1 cellular context compared by ENCODE assay signal in genomic region chr1:9293512-9294439, GRCh38.
TF ChIP-seq lines count a peak whose summit lies in the region.

No MANE protein-coding gene starts in this region.

TF ChIP-seq in K562, 482 proteins besides CTCF, POLR2A, EP300 and RAD21 (continued from another document and continues in another):
- TF ChIP-seq THRB (CRISPR knock-in tag; conservative IDR thresholded peaks at IDR 0.05) (0 out of 2 replicates have a peak, but pooled peaks have one; percentile 4), FOSL1 (tag; conservative IDR thresholded peaks at IDR 0.05) (no peak), ZNF253 (CRISPR knock-in tag; conservative IDR thresholded peaks at IDR 0.05) (no peak), UBTF (IDR thresholded peaks at IDR 0.05; ENCODE audit: borderline replicate concordance in 1 of 2, low read depth in 2 of 2, low read length in 2 of 2) (peak in 1 of 2 experiments; percentile 25; a peak in 1 of 4 replicates), ZNF354B (CRISPR knock-in tag; IDR thresholded peaks at IDR 0.05) (no peak), KLF16 (IDR thresholded peaks at IDR 0.05) (no peak), ZNF280B (CRISPR knock-in tag; IDR thresholded peaks at IDR 0.05) (no peak), ZBTB1 (CRISPR knock-in tag; IDR thresholded peaks at IDR 0.05; ENCODE audit: borderline replicate concordance, low read depth) (no peak), HDGF (IDR thresholded peaks at IDR 0.05) (0 out of 2 replicates have a peak, but pooled peaks have one; percentile 37), MAFF (IDR thresholded peaks at IDR 0.05; ENCODE audit: low read length) (no peak), ZNF436 (CRISPR knock-in tag; IDR thresholded peaks at IDR 0.05) (peak; percentile 57; the same call in 1 of the 2 replicates), ZNF324 (CRISPR knock-in tag; IDR thresholded peaks at IDR 0.05) (no peak), TFE3 (CRISPR knock-in tag; IDR thresholded peaks at IDR 0.05) (no peak), HCFC1 (IDR thresholded peaks at IDR 0.05; ENCODE audit: low read depth, low read length) (no peak), TRIM24 (IDR thresholded peaks at IDR 0.05) (peak; percentile 55 to 69), FOS (IDR thresholded peaks at IDR 0.05; ENCODE audit: extremely low read depth, insufficient read length) (no peak), CSDE1 (IDR thresholded peaks at IDR 0.05) (peak in 1 of 2 experiments; percentile 69; a peak in 1 of 4 replicates), ZEB2 (IDR thresholded peaks at IDR 0.05) (no peak), XRCC5 (IDR thresholded peaks at IDR 0.05; ENCODE audit: low read depth, low read length) (no peak), KLF1 (tag; IDR thresholded peaks at IDR 0.05) (peak; percentile 15; the same call in 1 of the 2 replicates), ZBTB26 (CRISPR knock-in tag; IDR thresholded peaks at IDR 0.05) (0 out of 2 replicates have a peak, but pooled peaks have one; percentile 4), USF2 (CRISPR knock-in tag; IDR thresholded peaks at IDR 0.05) (no peak), MBD2 (IDR thresholded peaks at IDR 0.05; ENCODE audit: borderline replicate concordance, low read depth) (no peak), HDAC2 (IDR thresholded peaks at IDR 0.05) (no peak), ARHGAP35 (IDR thresholded peaks at IDR 0.05; ENCODE audit: partially characterized antibody) (peak; percentile 86), GTF2E2 (tag; IDR thresholded peaks at IDR 0.05) (no peak), MCM7 (IDR thresholded peaks at IDR 0.05) (peak; percentile 14 to 48; a peak in 2 of 4 replicates), ZNF316 (IDR thresholded peaks at IDR 0.05) (peak; percentile 12; the same call in 1 of the 2 replicates), BCOR (IDR thresholded peaks at IDR 0.05) (peak; percentile 67; the same call in 1 of the 2 replicates), TRIM25 (IDR thresholded peaks at IDR 0.05; ENCODE audit: borderline replicate concordance) (peak; percentile 66; the same call in 1 of the 2 replicates), ZNF23 (CRISPR knock-in tag; IDR thresholded peaks at IDR 0.05) (no peak), PBX2 (CRISPR knock-in tag; IDR thresholded peaks at IDR 0.05; ENCODE audit: low read depth) (no peak), PBX2 (tag; conservative IDR thresholded peaks at IDR 0.05; ENCODE audit: low read depth) (no peak), MLLT1 (IDR thresholded peaks at IDR 0.05) (peak in 1 of 2 experiments; percentile 53; a peak in 2 of 4 replicates), ATF3 (IDR thresholded peaks at IDR 0.05) (no peak), ATF3 (CRISPR knock-in tag; conservative IDR thresholded peaks at IDR 0.05) (no peak), HMGN3 (IDR thresholded peaks at IDR 0.05; ENCODE audit: borderline replicate concordance, extremely low read depth, insufficient read length, low read depth, low read length) (no peak), HOXB6 (CRISPR knock-in tag; IDR thresholded peaks at IDR 0.05; ENCODE audit: borderline replicate concordance) (no peak), ZBTB11 (CRISPR knock-in tag; IDR thresholded peaks at IDR 0.05) (no peak), YBX1 (IDR thresholded peaks at IDR 0.05) (no peak), ZNF165 (CRISPR knock-in tag; IDR thresholded peaks at IDR 0.05; ENCODE audit: borderline replicate concordance) (no peak)
